28 cellular contexts compared by ENCODE assay signal in the genomic region with DNA sequence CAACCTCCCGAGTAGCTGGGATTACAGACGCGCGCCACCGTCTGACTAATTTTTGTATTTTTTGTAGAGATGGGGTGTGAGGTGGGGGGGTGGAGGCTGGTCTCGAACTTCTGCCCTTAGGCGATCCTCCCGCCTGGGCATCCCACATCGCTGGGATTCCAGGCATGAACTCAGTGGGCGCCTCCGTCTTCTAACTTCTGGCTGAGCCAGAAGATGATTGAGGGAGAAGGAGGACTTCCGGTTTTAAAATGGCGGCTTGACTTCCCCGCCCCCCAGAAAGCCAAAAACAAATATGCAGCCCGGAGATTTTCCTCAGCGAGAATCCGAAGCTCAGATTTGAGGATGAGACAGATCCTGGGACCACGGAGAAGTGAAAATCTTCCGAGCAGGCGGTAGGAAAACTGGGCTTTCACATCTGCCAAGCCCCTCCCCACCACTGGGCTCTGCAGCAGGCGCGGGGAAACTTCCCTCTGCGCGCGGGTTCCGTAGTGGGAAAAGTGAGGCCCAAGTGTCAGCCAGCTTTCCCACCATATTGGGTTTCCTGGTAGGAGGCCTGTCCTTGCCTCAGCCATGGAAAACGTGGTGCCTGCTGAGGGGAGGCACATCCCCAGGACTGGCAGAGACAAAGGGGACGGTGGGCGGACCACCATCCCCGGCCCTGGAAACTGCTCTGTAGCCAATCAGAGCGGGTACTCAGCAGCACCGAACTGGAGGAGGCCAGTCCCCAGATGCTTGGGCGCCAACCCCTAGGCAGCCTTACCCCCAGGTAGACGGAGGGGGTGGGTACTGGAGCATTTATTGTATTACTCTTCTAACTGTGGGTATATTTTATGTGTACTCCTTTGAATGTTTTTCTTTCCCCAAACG.
"Had no signal": no experiment of that assay in that cellular context is flagged by ENCODE, and none has a peak within 500 bp of the region (broad histone marks: within the 10 kb centered on the region; RNA-seq: fewer than 3 reads in every experiment).

No MANE protein-coding gene starts in this region.

- H3K4me3 ChIP-seq: esophagus muscularis mucosa, gastroesophageal sphincter, left ventricle myocardium inferior, lower lobe of right lung, neural progenitor cell, psoas muscle, right lobe of liver, suprapubic skin, tibial artery, upper lobe of right lung, vagina had no signal

- H3K27ac Mint-ChIP-seq: immature natural killer cell; memory B cell; natural killer cell treated with Interleukin-12 subunit alpha and Interleukin-12 subunit beta and Interleukin-15 and Interleukin-18, amount 100 ng/mL, for 72 hours; neural progenitor cell; stimulated activated effector memory CD8-positive, alpha-beta T cell treated with anti-CD3 and anti-CD28 coated beads, Interleukin-12 subunit alpha, Interleukin-12 subunit beta, amount 100 ng/mL, for 72 hours had no signal

- H3K27me3 Mint-ChIP-seq: natural killer cell treated with Interleukin-12 subunit alpha and Interleukin-12 subunit beta and Interleukin-15 and Interleukin-18, amount 100 ng/mL, for 72 hours had no signal

- H3K36me3 Mint-ChIP-seq: immature natural killer cell; memory B cell; natural killer cell treated with Interleukin-12 subunit alpha and Interleukin-12 subunit beta and Interleukin-15 and Interleukin-18, amount 100 ng/mL, for 72 hours; neural progenitor cell; stimulated activated effector memory CD8-positive, alpha-beta T cell treated with anti-CD3 and anti-CD28 coated beads, Interleukin-12 subunit alpha, Interleukin-12 subunit beta, amount 100 ng/mL, for 72 hours had no signal

- H3K9me3 Mint-ChIP-seq: immature natural killer cell; memory B cell; natural killer cell treated with Interleukin-12 subunit alpha and Interleukin-12 subunit beta and Interleukin-15 and Interleukin-18, amount 100 ng/mL, for 72 hours; stimulated activated effector memory CD8-positive, alpha-beta T cell treated with anti-CD3 and anti-CD28 coated beads, Interleukin-12 subunit alpha, Interleukin-12 subunit beta, amount 100 ng/mL, for 72 hours had no signal

- H2AFZ ChIP-seq: neural progenitor cell, parathyroid adenoma had no signal

- FAIRE-seq: keratinocyte had no signal

- H3K27me3 ChIP-seq: esophagus muscularis mucosa, neural progenitor cell, right lobe of liver, suprapubic skin, upper lobe of right lung, vagina had no signal

- H3K9ac ChIP-seq: neural progenitor cell, parathyroid adenoma had no signal

- H3K4me2 ChIP-seq: neural progenitor cell had no signal

- H3K9me3 ChIP-seq: esophagus muscularis mucosa, gastroesophageal sphincter, left ventricle myocardium inferior, lower lobe of right lung, psoas muscle, right lobe of liver, suprapubic skin, tibial artery, upper lobe of right lung, vagina had no signal

- H3K4me3 Mint-ChIP-seq: immature natural killer cell; memory B cell; natural killer cell treated with Interleukin-12 subunit alpha and Interleukin-12 subunit beta and Interleukin-15 and Interleukin-18, amount 100 ng/mL, for 72 hours; neural progenitor cell; stimulated activated effector memory CD8-positive, alpha-beta T cell treated with anti-CD3 and anti-CD28 coated beads, Interleukin-12 subunit alpha, Interleukin-12 subunit beta, amount 100 ng/mL, for 72 hours had no signal

- ATAC-seq: gastroesophageal sphincter; left cardiac atrium; lower lobe of right lung; natural killer cell treated with Interleukin-12 subunit alpha and Interleukin-12 subunit beta and Interleukin-15 and Interleukin-18, amount 100 ng/mL, for 72 hours; psoas muscle; right lobe of liver; stimulated activated effector memory CD8-positive, alpha-beta T cell treated with anti-CD3 and anti-CD28 coated beads, Interleukin-12 subunit alpha, Interleukin-12 subunit beta, amount 100 ng/mL, for 72 hours; stimulated activated naive CD8-positive, alpha-beta T cell treated with anti-CD3 and anti-CD28 coated beads, Interleukin-15, Interleukin-2, amounts not matched to agents 100 U/mL and 50 U/mL, for 24 hours; upper lobe of right lung had no signal

- H3K27ac ChIP-seq: epithelial cell of prostate, esophagus muscularis mucosa, gastroesophageal sphincter, left ventricle myocardium inferior, lower lobe of right lung, neural progenitor cell, parathyroid adenoma, psoas muscle, right lobe of liver, suprapubic skin, tibial artery, upper lobe of right lung, vagina had no signal

- H3K4me1 ChIP-seq: esophagus muscularis mucosa, gastroesophageal sphincter, left ventricle myocardium inferior, lower lobe of right lung, neural progenitor cell, parathyroid adenoma, psoas muscle, right lobe of liver, suprapubic skin, tibial artery, upper lobe of right lung, vagina had no signal

- DNase-seq: effector memory CD4-positive, alpha-beta T cell; foreskin fibroblast; glutamatergic neuron; immature natural killer cell; left cardiac atrium; left ventricle myocardium inferior; lower lobe of right lung; midbrain; occipital lobe; psoas muscle; retina; right lobe of liver; stimulated activated CD4-positive, alpha-beta T cell treated with anti-CD3 and anti-CD28 coated beads, Interleukin-4, amount 100 ng/mL, for 1 hour; stimulated activated CD8-positive, alpha-beta memory T cell treated with anti-CD3 and anti-CD28 coated beads, Interleukin-4, amount 100 ng/mL, for 48 hours; stimulated activated naive CD8-positive, alpha-beta T cell treated with anti-CD3 and anti-CD28 coated beads, Interleukin-15, Interleukin-2, amounts not matched to agents 100 U/mL and 50 U/mL, for 24 hours; tibial artery; upper lobe of right lung had no signal

- H3K36me3 ChIP-seq: esophagus muscularis mucosa, gastroesophageal sphincter, left ventricle myocardium inferior, lower lobe of right lung, neural progenitor cell, right lobe of liver, suprapubic skin, tibial artery, upper lobe of right lung, vagina had no signal

- H3K4me1 Mint-ChIP-seq: immature natural killer cell, memory B cell, neural progenitor cell had no signal
